Comparison of ENCODE assay signal across 8 cellular contexts in genomic region chr2:201642579-201643215, GRCh38. TPM values are rescaled to one million over a fixed set of nuclear protein-coding genes. Genes with fewer than 3 reads are reported as not detected.
DNase-seq lines count a peak whose midpoint lies in the region; ATAC-seq and TF ChIP-seq lines count a peak whose summit lies in the region.

No MANE protein-coding gene starts in this region.

- H3K27ac Mint-ChIP-seq in stimulated activated naive CD8-positive, alpha-beta T cell treated with anti-CD3 and anti-CD28 coated beads, Interleukin-15, amount 100 ng/mL, for 72 hours: peak overlapping the region; percentile 96 to 98

- no peaks in the 10 kb centered on the region for H3K9me3 ChIP-seq in neural cell (ENCODE audit: low read length)

- no peak for TF ChIP-seq RAD21 in neural cell (conservative IDR thresholded peaks at IDR 0.05)

- peak overlapping the region; percentile 74 for H3K27ac ChIP-seq in neural cell (ENCODE audit: low read length)

- no peaks in the 10 kb centered on the region for H3K27me3 ChIP-seq in neural cell (ENCODE audit: insufficient read depth, low read depth, low read length)

- peak; percentile 65 for TF ChIP-seq EP300 in neural cell (conservative IDR thresholded peaks at IDR 0.05; ENCODE audit: poor library complexity, severe bottlenecking)

- H3F3A ChIP-seq in neural cell (ENCODE audit: insufficient read depth, low read length, poor library complexity, severe bottlenecking): no peaks in the 10 kb centered on the region

- peak overlapping the region; percentile 53 for H3K4me2 ChIP-seq in neural cell (ENCODE audit: low read length)

- H4K20me1 ChIP-seq in neural cell (ENCODE audit: insufficient read depth): no peaks in the 10 kb centered on the region

- peaks cover 18% of the 10 kb centered on the region for H3K4me1 Mint-ChIP-seq in stimulated activated naive CD8-positive, alpha-beta T cell treated with anti-CD3 and anti-CD28 coated beads, Interleukin-15, amount 100 ng/mL, for 72 hours

- TF ChIP-seq CTCF in fibroblast of villous mesenchyme (IDR thresholded peaks at IDR 0.05; ENCODE audit: insufficient read depth, low read depth, low read length) (no peak), neural cell (IDR thresholded peaks at IDR 0.05; ENCODE audit: poor library complexity, severe bottlenecking) (peak; percentile 37)

- no peaks in the 10 kb centered on the region for H3K9me3 Mint-ChIP-seq in stimulated activated naive CD8-positive, alpha-beta T cell treated with anti-CD3 and anti-CD28 coated beads, Interleukin-15, amount 100 ng/mL, for 72 hours

- H3K27me3 Mint-ChIP-seq in stimulated activated naive CD8-positive, alpha-beta T cell treated with anti-CD3 and anti-CD28 coated beads, Interleukin-15, amount 100 ng/mL, for 72 hours: no peaks in the 10 kb centered on the region

- no peaks in the 10 kb centered on the region for H3K36me3 ChIP-seq in neural cell (ENCODE audit: insufficient read depth, low read length)

- H3K4me3 ChIP-seq in fibroblast of villous mesenchyme (ENCODE audit: low read depth, low read length): peak overlapping the region; percentile 96
- peak overlapping the region; percentile 74 for H3K4me3 ChIP-seq in neural cell (ENCODE audit: low read length)

- peak; percentile 89 for ATAC-seq in GM21528 (IDR thresholded peaks at IDR 0.05; ENCODE audit: low FRiP score, unreplicated experiment)
- peak; percentile 93 for ATAC-seq in stimulated activated naive CD8-positive, alpha-beta T cell treated with anti-CD3 and anti-CD28 coated beads, Interleukin-15, amount 100 ng/mL, for 72 hours

- no peaks in the 10 kb centered on the region for H3K9me2 ChIP-seq in neural cell (ENCODE audit: insufficient read depth, low read length)

- H3K4me3 Mint-ChIP-seq in stimulated activated naive CD8-positive, alpha-beta T cell treated with anti-CD3 and anti-CD28 coated beads, Interleukin-15, amount 100 ng/mL, for 72 hours: peak overlapping the region; percentile 89 to 96

- peak; percentile 76 for DNase-seq in DMS114 treated with DMSO at 0.1 percent for 48 hours (lab: John Stamatoyannopoulos, UW; ENCODE audit: unreplicated experiment)
- peak; percentile 82 for DNase-seq in HuH-7.5 (ENCODE audit: low spot score)
- peak; percentile 86 for DNase-seq in RPMI7951 (ENCODE audit: low read depth)
- peak; percentile 75 for DNase-seq in activated effector memory CD4-positive, alpha-beta T cell treated with Interleukin-2 at 50 U/mL for 16 hours
- DNase-seq in fibroblast of villous mesenchyme (ENCODE audit: low read depth): peak; percentile 77
- DNase-seq in stimulated activated naive CD8-positive, alpha-beta T cell treated with anti-CD3 and anti-CD28 coated beads, Interleukin-15, amount 100 ng/mL, for 72 hours: peak; percentile 88 to 89

- H2AFZ ChIP-seq in neural cell (ENCODE audit: low read depth, low read length): peak overlapping the region; percentile 59

- peak overlapping the region; percentile 83 for H3K9ac ChIP-seq in neural cell (ENCODE audit: low read length)

- H3K79me2 ChIP-seq in neural cell (replicated peaks; ENCODE audit: insufficient read depth, low read length): peaks cover 28% of the 10 kb centered on the region

TF ChIP-seq in neural cell, 6 proteins besides CTCF, POLR2A, EP300 and RAD21:
- TF ChIP-seq REST (IDR thresholded peaks at IDR 0.05; ENCODE audit: borderline replicate concordance) (no peak), MXI1 (conservative IDR thresholded peaks at IDR 0.05; ENCODE audit: poor library complexity, severe bottlenecking) (peak; percentile 94), EZH2 (IDR thresholded peaks at IDR 0.05; ENCODE audit: borderline replicate concordance, insufficient read depth, low read length, poor library complexity, severe bottlenecking) (no peak), SMC3 (conservative IDR thresholded peaks at IDR 0.05; ENCODE audit: poor library complexity) (no peak), TAF1 (IDR thresholded peaks at IDR 0.05; ENCODE audit: low read depth) (peak; percentile 65), POLR2AphosphoS5 (IDR thresholded peaks at IDR 0.05) (peak; percentile 91)

RNA-seq across cellular contexts. Expression of gene TMEM237, which starts 0.6 kb away (rescaled TPM):
- 132 and 136 TPM in 2 replicates for total RNA-seq in RPMI7951 (2014; rRNA removed; shearing (Covaris generic))
- 47.0 and 76.9 TPM in 2 replicates for total RNA-seq in fibroblast of villous mesenchyme
- polyA plus RNA-seq in neural cell: 48.7 and 58.7 TPM in 2 replicates
- 65.0 and 69.9 TPM in 2 replicates for polyA minus RNA-seq in neural cell

RNA-seq across cellular contexts. Expression of gene MPP4, which starts 55.7 kb away (rescaled TPM):
- 24.3 and 27.2 TPM in 2 replicates for total RNA-seq in RPMI7951 (2014; rRNA removed; shearing (Covaris generic))
- 5.2 and 5.5 TPM in 2 replicates for total RNA-seq in fibroblast of villous mesenchyme
- polyA plus RNA-seq in neural cell: 0.38 TPM in 1 of 2 replicates, not detected in the other
- polyA minus RNA-seq in neural cell: not detected in 2 replicates

Comparison
In these comparisons a context has a peak if more than half of its experiments do, and no peak if none do; other contexts are left out.
1. Peak in every context shown above with its lines: DNase-seq, ATAC-seq, H3K4me3 ChIP-seq and H3K27ac ChIP-seq.